ENCODE assay signal across 10 cellular contexts in genomic region chr17:50267074-50267841, GRCh38. TPM values are rescaled to one million over a fixed set of nuclear protein-coding genes. Genes with fewer than 3 reads are reported as not detected.
DNase-seq lines count a peak whose midpoint lies in the region; ATAC-seq, FAIRE-seq and TF ChIP-seq lines count a peak whose summit lies in the region.
"Had no signal": no experiment of that assay in that cellular context is flagged by ENCODE, and none has a peak within 500 bp of the region (broad histone marks: within the 10 kb centered on the region; RNA-seq: fewer than 3 reads in every experiment).

No MANE protein-coding gene starts in this region.

- peaks cover 4% of the 10 kb centered on the region for H3K36me3 Mint-ChIP-seq in astrocyte (ENCODE audit: low read depth, unreplicated experiment)
- H3K36me3 Mint-ChIP-seq: WTC11 had no signal

- TF ChIP-seq CTCF in astrocyte (IDR thresholded peaks at IDR 0.05; ENCODE audit: insufficient read depth, low read depth, low read length), result no peak
- no peak for TF ChIP-seq CTCF in tibial artery (IDR thresholded peaks at IDR 0.05)

- in situ Hi-C loops in GM23248 (cut with MboI), result no loop called here

- H3K27me3 Mint-ChIP-seq in astrocyte (ENCODE audit: low read depth, unreplicated experiment), result no peaks in the 10 kb centered on the region

- no peaks in the 10 kb centered on the region for H3K36me3 ChIP-seq in GM23248 (ENCODE audit: low read depth)
- no peaks in the 10 kb centered on the region for H3K36me3 ChIP-seq in astrocyte (ENCODE audit: insufficient read depth, low read length)
- no peaks in the 10 kb centered on the region for H3K36me3 ChIP-seq in tibial artery

- H3K9me3 ChIP-seq in GM23248 (ENCODE audit: low read depth) (no peaks in the 10 kb centered on the region), astrocyte (ENCODE audit: insufficient read depth, low read depth, low read length) (no peaks in the 10 kb centered on the region), tibial artery (no peaks in the 10 kb centered on the region)

- no peak for FAIRE-seq in astrocyte (lab: Jason Lieb, UNC)

- H3K4me3 Mint-ChIP-seq in astrocyte (ENCODE audit: unreplicated experiment), result peak overlapping the region; percentile 57
- H3K4me3 Mint-ChIP-seq: WTC11 had no signal

- H4K20me1 ChIP-seq in GM23248 (ENCODE audit: insufficient read depth) (no peaks in the 10 kb centered on the region), astrocyte (ENCODE audit: insufficient read depth, low read length) (no peaks in the 10 kb centered on the region)

- WGBS in GM23248 (ENCODE audit: low coverage in 1 of 2, low lambda C conversion rate in 2 of 2, missing lambda C conversion rate in 2 of 2), 2 experiments, result 36 to 44% methylated on average over 7 to 10 of the region's 10 CpGs

- H3K4me1 Mint-ChIP-seq in astrocyte (ENCODE audit: low read depth, unreplicated experiment), result peaks cover 78% of the 10 kb centered on the region

- H3K79me2 ChIP-seq in GM23248 (ENCODE audit: insufficient read depth), result peaks cover 65% of the 10 kb centered on the region
- peaks cover 50% of the 10 kb centered on the region for H3K79me2 ChIP-seq in astrocyte (ENCODE audit: insufficient read depth, low read length)

- H3K27me3 ChIP-seq in GM23248 (replicated peaks; ENCODE audit: insufficient read depth) (no peaks in the 10 kb centered on the region), astrocyte (ENCODE audit: insufficient read depth, low read length) (no peaks in the 10 kb centered on the region), tibial artery (no peaks in the 10 kb centered on the region)

- DNase-seq in GM23248 (peak; percentile 78), astrocyte (ENCODE audit: low read depth) (no peak), left lobe of liver (ENCODE audit: low spot score) (peak; percentile 43), tibial artery (peak in 1 of 2 donors; percentile 62), HCEC 1CT (no peak)

- ATAC-seq in left lobe of liver, result no peak
- no peak for ATAC-seq in HG02588 (IDR thresholded peaks at IDR 0.05; ENCODE audit: unreplicated experiment)
- no peak for ATAC-seq in GM19467 (IDR thresholded peaks at IDR 0.05; ENCODE audit: unreplicated experiment)
- ATAC-seq in HG03095 (IDR thresholded peaks at IDR 0.05; ENCODE audit: unreplicated experiment), result no peak
- ATAC-seq: WTC11 had no signal

- peak overlapping the region; percentile 65 for H3K9ac ChIP-seq in GM23248
- peak overlapping the region; percentile 60 for H3K9ac ChIP-seq in astrocyte (ENCODE audit: low read length)

- H3K4me2 ChIP-seq in GM23248 (ENCODE audit: unreplicated experiment) (peak overlapping the region; percentile 71), astrocyte (ENCODE audit: low read length) (peak overlapping the region; percentile 79)

- intact Hi-C loops in tibial artery (cut with DNase I; ENCODE audit: low total_unique reads), result loop anchor here (5.0 kb wide), 1 partner anchor 45 kb away; no protein-coding TSS in a partner anchor

- H3K4me3 ChIP-seq in GM23248 (peak overlapping the region; percentile 49), astrocyte (ENCODE audit: insufficient read depth, low read depth, low read length) (no peak overlapping the region), tibial artery (no peak overlapping the region)

- no peaks in the 10 kb centered on the region for H3K9me3 Mint-ChIP-seq in astrocyte (ENCODE audit: unreplicated experiment)
- H3K9me3 Mint-ChIP-seq: WTC11 had no signal

- H3F3A ChIP-seq in GM23248 (ENCODE audit: insufficient read depth), result peaks cover 16% of the 10 kb centered on the region

- H2AFZ ChIP-seq in GM23248 (no peak overlapping the region), astrocyte (ENCODE audit: low read depth, low read length) (no peak overlapping the region)

- H3K27ac ChIP-seq in GM23248 (peak overlapping the region; percentile 69), astrocyte (ENCODE audit: low read depth, low read length) (peak overlapping the region; percentile 69), tibial artery (peak overlapping the region; percentile 41 to 73)

- H3K9me2 ChIP-seq in GM23248 (ENCODE audit: insufficient read depth), result no peaks in the 10 kb centered on the region

- H3K27ac Mint-ChIP-seq in astrocyte (ENCODE audit: unreplicated experiment), result peak overlapping the region; percentile 75
- H3K27ac Mint-ChIP-seq: WTC11 had no signal

- H3K4me1 ChIP-seq in GM23248 (ENCODE audit: insufficient read depth), result peaks cover 82% of the 10 kb centered on the region
- peaks cover 83% of the 10 kb centered on the region for H3K4me1 ChIP-seq in astrocyte (ENCODE audit: insufficient read depth, low read length)
- peaks cover 20 to 69% (median 60%) of the 10 kb centered on the region in 4 donors for H3K4me1 ChIP-seq in tibial artery

RNA-seq across cellular contexts. Expression of gene TMEM92, which starts 7.0 kb away (rescaled TPM):
- 0.32 TPM in 1 of 2 replicates, not detected in the other for total RNA-seq in GM23248 (2014; rRNA removed; shearing (Covaris generic))
- polyA plus RNA-seq in GM23248 (2016; fragmentation: Nextera tagmentation; extraction: Ambion mirVana), result 0.61 TPM in 1 of 2 replicates, not detected in the other
- total RNA-seq in astrocyte, result 18.3 and 28.2 TPM in 2 replicates
- 3.0 TPM for total RNA-seq in left lobe of liver
- polyA plus RNA-seq: neural cell had no signal

Comparison
In these comparisons a context has a peak if more than half of its experiments do, and no peak if none do; other contexts are left out.
1. DNase-seq: peak in GM23248 (single experiment) and left lobe of liver (single experiment); none in astrocyte (single experiment) and HCEC 1CT (single experiment).
2. Peak in every context shown above with its lines, with median percentiles within 50 percentile points of each other: H3K27ac ChIP-seq.